1 cellular context compared by ENCODE assay signal in genomic region chr12:8709124-8709830, GRCh38.
TF ChIP-seq lines count a peak whose summit lies in the region.

No MANE protein-coding gene starts in this region.

TF ChIP-seq in SK-N-SH treated with all-trans-retinoic acid at 6 μM for 48 hours, 23 proteins besides CTCF, POLR2A, EP300 and RAD21 (continued from another document):
- TF ChIP-seq PPARA (CRISPR knock-in tag; IDR thresholded peaks at IDR 0.05; ENCODE audit: borderline replicate concordance) (no peak), ISL1 (CRISPR knock-in tag; IDR thresholded peaks at IDR 0.05) (no peak), ZC3H10 (CRISPR knock-in tag; IDR thresholded peaks at IDR 0.05) (no peak), OSR1 (CRISPR knock-in tag; IDR thresholded peaks at IDR 0.05) (no peak), POU6F1 (CRISPR knock-in tag; IDR thresholded peaks at IDR 0.05; ENCODE audit: borderline replicate concordance, low read depth) (no peak), RARB (CRISPR knock-in tag; IDR thresholded peaks at IDR 0.05) (no peak)
